13 cellular contexts compared by ENCODE assay signal in genomic region chr19:58317481-58318072, GRCh38. TPM values are rescaled to one million over a fixed set of nuclear protein-coding genes. Genes with fewer than 3 reads are reported as not detected.
DNase-seq lines count a peak whose midpoint lies in the region; ATAC-seq and TF ChIP-seq lines count a peak whose summit lies in the region.
"Had no signal": no experiment of that assay in that cellular context is flagged by ENCODE, and none has a peak within 500 bp of the region (broad histone marks: within the 10 kb centered on the region; RNA-seq: fewer than 3 reads in every experiment).

No MANE protein-coding gene starts in this region.

- intact Hi-C loops in adrenal gland (cut with DNase I): no loop called here

- H3K27me3 ChIP-seq in adrenal gland: no peaks in the 10 kb centered on the region
- H3K27me3 ChIP-seq: testis had no signal

- POLR2A ChIA-PET in activated CD8-positive, alpha-beta T cell treated with anti-CD3 and anti-CD28 coated beads, Interleukin-2, amount 10 ng/mL, durations not matched to agents 7 days and 5 days (lab: Charles Lee): interaction anchor here (1.2 to 1.7 kb wide), 3 partner anchors 9 to 13 kb away, joined by 3 to 5 read pairs (median 4); partner anchors contain the start of gene ZSCAN22

- peaks cover 31% of the 10 kb centered on the region for H3K36me3 Mint-ChIP-seq in activated CD8-positive, alpha-beta T cell treated with anti-CD3 and anti-CD28 coated beads, Interleukin-2, amount 10 ng/mL, durations not matched to agents 7 days and 5 days (ENCODE audit: low read depth)

- no peaks in the 10 kb centered on the region for H3K27me3 Mint-ChIP-seq in activated CD8-positive, alpha-beta T cell treated with anti-CD3 and anti-CD28 coated beads, Interleukin-2, amount 10 ng/mL, durations not matched to agents 7 days and 5 days (ENCODE audit: low read depth)
- H3K27me3 Mint-ChIP-seq: naive B cell had no signal

- no peak for TF ChIP-seq POLR2A in adrenal gland (IDR thresholded peaks at IDR 0.05)

- no peaks in the 10 kb centered on the region for H3K9me3 Mint-ChIP-seq in activated CD8-positive, alpha-beta T cell treated with anti-CD3 and anti-CD28 coated beads, Interleukin-2, amount 10 ng/mL, durations not matched to agents 7 days and 5 days (ENCODE audit: insufficient read depth)
- H3K9me3 Mint-ChIP-seq: naive B cell had no signal

- peak; percentile 21 for DNase-seq in EL
- peak; percentile 46 for DNase-seq in M059J (ENCODE audit: low read depth)
- DNase-seq in activated CD8-positive, alpha-beta T cell treated with anti-CD3 and anti-CD28 coated beads, Interleukin-2, amount 10 ng/mL, durations not matched to agents 7 days and 5 days: peak; percentile 60
- peak; percentile 31 for DNase-seq in kidney glomerular epithelial cell (lab: John Stamatoyannopoulos, UW)
- DNase-seq in medulla oblongata (ENCODE audit: extremely low spot score): no peak
- no peak for DNase-seq in adrenal gland
- DNase-seq in ecto neural progenitor cell (ENCODE audit: low spot score): no peak
- DNase-seq: activated CD4-positive, CD25-positive, alpha-beta regulatory T cell treated with anti-CD3 and anti-CD28 coated beads, Interleukin-2, amount 50 U/mL, for 72 hours; anterior cingulate cortex; naive B cell; NCI-H82; testis had no signal

- H3K9me3 ChIP-seq in adrenal gland (replicated peaks in 1 of 3): no peaks in the 10 kb centered on the region
- H3K9me3 ChIP-seq: testis had no signal

- H3K4me1 Mint-ChIP-seq in activated CD8-positive, alpha-beta T cell treated with anti-CD3 and anti-CD28 coated beads, Interleukin-2, amount 10 ng/mL, durations not matched to agents 7 days and 5 days (ENCODE audit: low read depth): no peaks in the 10 kb centered on the region
- H3K4me1 Mint-ChIP-seq: naive B cell had no signal

- CTCF ChIA-PET in activated CD8-positive, alpha-beta T cell treated with anti-CD3 and anti-CD28 coated beads, Interleukin-2, amount 10 ng/mL, durations not matched to agents 7 days and 5 days (lab: Charles Lee): interaction anchor here (0.6 to 1.5 kb wide), 2 partner anchors 8 to 128 kb away, joined by 3 to 4 read pairs; no protein-coding TSS in a partner anchor

- H3K36me3 ChIP-seq in adrenal gland (replicated peaks in 1 of 2): peaks cover 0 to 27% of the 10 kb centered on the region in 2 donors

- H3K4me3 Mint-ChIP-seq in activated CD8-positive, alpha-beta T cell treated with anti-CD3 and anti-CD28 coated beads, Interleukin-2, amount 10 ng/mL, durations not matched to agents 7 days and 5 days: no peak overlapping the region

- H3K4me3 ChIP-seq in adrenal gland: no peak overlapping the region
- H3K4me3 ChIP-seq: testis had no signal

- no peak overlapping the region for H3K27ac Mint-ChIP-seq in activated CD8-positive, alpha-beta T cell treated with anti-CD3 and anti-CD28 coated beads, Interleukin-2, amount 10 ng/mL, durations not matched to agents 7 days and 5 days

- ATAC-seq in activated CD8-positive, alpha-beta T cell treated with anti-CD3 and anti-CD28 coated beads, Interleukin-2, amount 10 ng/mL, durations not matched to agents 7 days and 5 days: no peak
- no peak for ATAC-seq in GM21528 (IDR thresholded peaks at IDR 0.05; ENCODE audit: low FRiP score, unreplicated experiment)

- no peak for TF ChIP-seq CTCF in adrenal gland (IDR thresholded peaks at IDR 0.05)

- H3K27ac ChIP-seq in adrenal gland: no peak overlapping the region
- H3K27ac ChIP-seq: testis had no signal

- no peaks in the 10 kb centered on the region for H3K4me1 ChIP-seq in adrenal gland (replicated peaks in 1 of 2)
- H3K4me1 ChIP-seq: testis had no signal

- WGBS in adrenal gland, 4 donors: 55 to 65% (median 58%) methylated on average over 6 of the region's 6 CpGs

RNA-seq across cellular contexts. Expression of gene ZSCAN22, which starts 9.2 kb away (rescaled TPM):
- total RNA-seq in M059J (2014; rRNA removed; shearing (Covaris generic)): 2.2 and 3.6 TPM in 2 replicates
- total RNA-seq in activated CD8-positive, alpha-beta T cell treated with anti-CD3 and anti-CD28 coated beads, Interleukin-2, amount 10 ng/mL, durations not matched to agents 7 days and 5 days: 1 to 10 TPM; 4.8 to 5.2 TPM
- total RNA-seq in adrenal gland: 1 to 10 TPM; 1.8 to 4.8 (median 3.4) TPM
- 1 to 10 TPM in 2 of 3 donors, under 1 TPM in 1; 0.98 to 3.1 (median 1.2) TPM for polyA plus RNA-seq in adrenal gland

RNA-seq across cellular contexts. Expression of gene ERVK3-1, which starts 12.4 kb away (rescaled TPM):
- 90.1 and 122 TPM in 2 replicates for total RNA-seq in M059J (2014; rRNA removed; shearing (Covaris generic))
- 10 to 100 TPM; 60.7 to 61.9 TPM for total RNA-seq in activated CD8-positive, alpha-beta T cell treated with anti-CD3 and anti-CD28 coated beads, Interleukin-2, amount 10 ng/mL, durations not matched to agents 7 days and 5 days
- total RNA-seq in adrenal gland: 10 to 100 TPM; 18.4 to 49.8 (median 29.8) TPM
- 10 to 100 TPM; 36.3 to 70.5 (median 48.4) TPM for polyA plus RNA-seq in adrenal gland

RNA-seq across cellular contexts. Expression of gene A1BG, which starts 35.7 kb away (rescaled TPM):
- total RNA-seq in M059J (2014; rRNA removed; shearing (Covaris generic)): 67.3 and 68.9 TPM in 2 replicates
- 10 to 100 TPM; 14.9 to 17.5 TPM for total RNA-seq in activated CD8-positive, alpha-beta T cell treated with anti-CD3 and anti-CD28 coated beads, Interleukin-2, amount 10 ng/mL, durations not matched to agents 7 days and 5 days
- total RNA-seq in adrenal gland: 10 to 100 TPM in 3 of 8 donors, 1 to 10 TPM in 5; 1.6 to 20.9 (median 6.5) TPM
- 10 to 100 TPM in 2 of 3 donors, not detected in 1; 31.3 to 41.3 TPM for polyA plus RNA-seq in adrenal gland

RNA-seq across cellular contexts. Expression of gene ZNF8, which starts 38.8 kb away (rescaled TPM):
- total RNA-seq in M059J (2014; rRNA removed; shearing (Covaris generic)): 3.7 and 7.1 TPM in 2 replicates
- 1 to 10 TPM; 4.7 TPM for total RNA-seq in activated CD8-positive, alpha-beta T cell treated with anti-CD3 and anti-CD28 coated beads, Interleukin-2, amount 10 ng/mL, durations not matched to agents 7 days and 5 days
- 1 to 10 TPM; 6.6 to 8.6 (median 7.0) TPM for total RNA-seq in adrenal gland
- polyA plus RNA-seq in adrenal gland: 1 to 10 TPM; 1.6 to 2.6 (median 2.4) TPM

RNA-seq across cellular contexts. Expression of gene ZNF497, which starts 45.0 kb away (rescaled TPM):
- 0.54 and 1.5 TPM in 2 replicates for total RNA-seq in M059J (2014; rRNA removed; shearing (Covaris generic))
- total RNA-seq in activated CD8-positive, alpha-beta T cell treated with anti-CD3 and anti-CD28 coated beads, Interleukin-2, amount 10 ng/mL, durations not matched to agents 7 days and 5 days: 1 to 10 TPM; 1.5 to 1.7 TPM
- 1 to 10 TPM in 7 of 8 donors, under 1 TPM in 1; 0.35 to 8.1 (median 1.6) TPM for total RNA-seq in adrenal gland
- 1 to 10 TPM in 2 of 3 donors, under 1 TPM in 1; 0.20 to 2.2 (median 2.0) TPM for polyA plus RNA-seq in adrenal gland

Comparison
In these comparisons a context has a peak if more than half of its experiments do, and no peak if none do; other contexts are left out.
1. DNase-seq: peak in EL (single experiment), M059J (single experiment), activated CD8-positive, alpha-beta T cell treated with anti-CD3 and anti-CD28 coated beads, Interleukin-2, amount 10 ng/mL, durations not matched to agents 7 days and 5 days (single experiment) and kidney glomerular epithelial cell (single experiment); none in medulla oblongata (single experiment), adrenal gland (0 of 7) and ecto neural progenitor cell (single experiment).